ENCODE assay signal across 9 cellular contexts in genomic region chr14:61474671-61475070, GRCh38.
A peak's percentile ranks its signal among the peaks of the same experiment; 100 is the strongest.
DNase-seq lines count a peak whose midpoint lies in the region; ATAC-seq, FAIRE-seq and TF ChIP-seq lines count a peak whose summit lies in the region.
"Had no signal": no experiment of that assay in that cellular context is flagged by ENCODE, and none has a peak within 500 bp of the region (broad histone marks: within the 10 kb centered on the region; RNA-seq: fewer than 3 reads in every experiment).

No MANE protein-coding gene starts in this region.

- H3K9me3 Mint-ChIP-seq in CD4-positive, alpha-beta memory T cell, result peaks cover 0 to 3% (median 0%) of the 10 kb centered on the region in 8 donors
- H3K9me3 Mint-ChIP-seq in activated naive CD4-positive, alpha-beta T cell treated with anti-CD3 and anti-CD28 coated beads, Interleukin-2, amount 50 U/mL, for 72 hours, result peaks cover 0 to 3% of the 10 kb centered on the region in 2 donors

- H3K4me1 ChIP-seq in A549 (peaks cover 88% of the 10 kb centered on the region), muscle layer of duodenum (ENCODE audit: control insufficient read depth in 1 of 2, insufficient read depth in 2 of 2, low read length in 2 of 2) (peaks cover 4 to 37% of the 10 kb centered on the region in 2 donors), hepatocyte (ENCODE audit: insufficient read depth) (peaks cover 36% of the 10 kb centered on the region)
- peaks cover 98% of the 10 kb centered on the region for H3K4me1 ChIP-seq in CD4-positive, alpha-beta memory T cell (ENCODE audit: insufficient read depth, low read length)

- DNase-seq in A549 (ENCODE audit: low read depth in 1 of 2, low spot score in 1 of 2) (no peak), hepatocyte (ENCODE audit: low spot score) (no peak)
- no peak for DNase-seq in CD4-positive, alpha-beta memory T cell
- no peak for DNase-seq in activated naive CD4-positive, alpha-beta T cell treated with anti-CD3 and anti-CD28 coated beads, Interleukin-2, amount 50 U/mL, for 72 hours (ENCODE audit: low spot score in 2 of 2)
- no peak for DNase-seq in effector CD4-positive, alpha-beta T cell
- DNase-seq: activated CD4-positive, alpha-beta T cell treated with anti-CD3 and anti-CD28 coated beads, Interleukin-2, amount 50 U/mL, for 48 hours had no signal

- H3K36me3 Mint-ChIP-seq in CD4-positive, alpha-beta memory T cell, result peaks cover 18 to 52% of the 10 kb centered on the region in 2 donors
- peaks cover 9 to 27% of the 10 kb centered on the region in 2 donors for H3K36me3 Mint-ChIP-seq in activated naive CD4-positive, alpha-beta T cell treated with anti-CD3 and anti-CD28 coated beads, Interleukin-2, amount 50 U/mL, for 72 hours

- POLR2A ChIA-PET in A549 (lab: Yijun Ruan, JAX), result no interaction called here
- POLR2A ChIA-PET in CD4-positive, alpha-beta memory T cell (lab: Charles Lee; ENCODE audit: partially characterized antibody), result interaction anchor here (0.7 to 8.5 kb wide), 8 partner anchors 14 to 287 kb away, joined by 3 to 81 read pairs (median 6); partner anchors contain the start of genes PRKCH and SNAPC1

- no peaks in the 10 kb centered on the region for H3K27me3 Mint-ChIP-seq in CD4-positive, alpha-beta memory T cell

- no peaks in the 10 kb centered on the region for H4K20me1 ChIP-seq in hepatocyte (ENCODE audit: insufficient read depth, poor library complexity, severe bottlenecking)

- no peaks in the 10 kb centered on the region for H3K9me2 ChIP-seq in hepatocyte (replicated peaks; ENCODE audit: insufficient read depth)

- TF ChIP-seq POLR2A in A549 (IDR thresholded peaks at IDR 0.05; ENCODE audit: low read length), result no peak

- H3K27ac Mint-ChIP-seq in CD4-positive, alpha-beta memory T cell, result peak overlapping the region; percentile 87 to 100 (median 93)
- H3K27ac Mint-ChIP-seq in activated naive CD4-positive, alpha-beta T cell treated with anti-CD3 and anti-CD28 coated beads, Interleukin-2, amount 50 U/mL, for 72 hours, result peak overlapping the region; percentile 69 to 93

- TF ChIP-seq EP300 in A549 (IDR thresholded peaks at IDR 0.05), result no peak

- CTCF ChIA-PET in A549 (lab: Yijun Ruan, JAX), result interaction anchor here (0.7 to 3.4 kb wide), 23 partner anchors 8 to 363 kb away, joined by 3 to 28 read pairs (median 7); no protein-coding TSS in a partner anchor
- CTCF ChIA-PET in CD4-positive, alpha-beta memory T cell (lab: Charles Lee; ENCODE audit: partially characterized antibody), result interaction anchor here (0.9 to 9.9 kb wide), 20 partner anchors 9 to 363 kb away, joined by 3 to 106 read pairs (median 6); partner anchors contain the start of gene SNAPC1

- intact Hi-C loops in CD4-positive, alpha-beta memory T cell (cut with micrococcal nuclease), result loop anchor here (5.0 kb wide), 2 partner anchors 243 to 363 kb away; no protein-coding TSS in a partner anchor

- peaks cover 78 to 97% (median 92%) of the 10 kb centered on the region in 4 donors for H3K4me1 Mint-ChIP-seq in CD4-positive, alpha-beta memory T cell

- H3K79me2 ChIP-seq in hepatocyte, result no peaks in the 10 kb centered on the region

- H3K27ac ChIP-seq in A549 (peak overlapping the region; percentile 95 to 96), muscle layer of duodenum (ENCODE audit: low read length) (peak overlapping the region; percentile 93), hepatocyte (no peak overlapping the region)
- peak overlapping the region; percentile 87 for H3K27ac ChIP-seq in CD4-positive, alpha-beta memory T cell (ENCODE audit: low read depth, low read length)

- H3K4me3 ChIP-seq in A549, result no peak overlapping the region
- no peak overlapping the region for H3K4me3 ChIP-seq in CD4-positive, alpha-beta memory T cell (ENCODE audit: low read length in 2 of 2)
- no peak overlapping the region for H3K4me3 ChIP-seq in muscle layer of duodenum (ENCODE audit: low read depth in 1 of 2, low read length in 2 of 2)
- H3K4me3 ChIP-seq in hepatocyte, result no peak overlapping the region

- H3K36me3 ChIP-seq in CD4-positive, alpha-beta memory T cell (ENCODE audit: insufficient read depth, low read length), result peaks cover 5% of the 10 kb centered on the region
- H3K36me3 ChIP-seq in muscle layer of duodenum (ENCODE audit: control insufficient read depth in 1 of 2, insufficient read depth in 2 of 2, low read length in 2 of 2) (peaks cover 0 to 4% of the 10 kb centered on the region in 2 donors), hepatocyte (replicated peaks; ENCODE audit: insufficient read depth, low read depth) (no peaks in the 10 kb centered on the region)

- no peak for TF ChIP-seq RAD21 in A549 (conservative IDR thresholded peaks at IDR 0.05 in 1 of 2, IDR thresholded peaks at IDR 0.05 in 1 of 2)

- peak overlapping the region in 5 of 8 donors; percentile 19 to 81 (median 50) for H3K4me3 Mint-ChIP-seq in CD4-positive, alpha-beta memory T cell

- no peak overlapping the region for H2AFZ ChIP-seq in hepatocyte

- FAIRE-seq in A549 (lab: Jason Lieb, UNC), result no peak

- ATAC-seq in A549 (no peak), GM18519 (IDR thresholded peaks at IDR 0.05; ENCODE audit: low FRiP score, unreplicated experiment) (no peak), GM19397 (IDR thresholded peaks at IDR 0.05; ENCODE audit: unreplicated experiment) (no peak)
- no peak for ATAC-seq in activated naive CD4-positive, alpha-beta T cell treated with anti-CD3 and anti-CD28 coated beads, Interleukin-2, amount 50 U/mL, for 72 hours

- H3K4me2 ChIP-seq in A549, result no peak overlapping the region
- H3K4me2 ChIP-seq in hepatocyte, result no peak overlapping the region

- H3K9me3 ChIP-seq in A549, result no peaks in the 10 kb centered on the region
- H3K9me3 ChIP-seq in CD4-positive, alpha-beta memory T cell (ENCODE audit: control insufficient read depth in 1 of 2, low read length in 2 of 2), result no peaks in the 10 kb centered on the region
- H3K9me3 ChIP-seq in muscle layer of duodenum (ENCODE audit: control insufficient read depth in 1 of 2, low read length in 2 of 2), result no peaks in the 10 kb centered on the region
- no peaks in the 10 kb centered on the region for H3K9me3 ChIP-seq in hepatocyte (ENCODE audit: low read depth)

- no peak for TF ChIP-seq CTCF in A549 (IDR thresholded peaks at IDR 0.05)
- TF ChIP-seq CTCF in hepatocyte (IDR thresholded peaks at IDR 0.05; ENCODE audit: poor library complexity), result no peak

- WGBS in A549 (ENCODE audit: missing lambda C conversion rate), result 89% methylated on average over 3 of the region's 3 CpGs
- WGBS in hepatocyte (ENCODE audit: low lambda C conversion rate, missing lambda C conversion rate), result 91% methylated on average over 3 of the region's 3 CpGs

- H3K27me3 ChIP-seq in CD4-positive, alpha-beta memory T cell (ENCODE audit: insufficient read depth, low read length), result no peaks in the 10 kb centered on the region
- no peaks in the 10 kb centered on the region for H3K27me3 ChIP-seq in muscle layer of duodenum (ENCODE audit: low read depth, low read length)
- H3K27me3 ChIP-seq in hepatocyte, result no peaks in the 10 kb centered on the region

TF ChIP-seq in A549, 52 proteins besides CTCF, POLR2A, EP300 and RAD21:
- TF ChIP-seq NPAS2 (CRISPR knock-in tag; IDR thresholded peaks at IDR 0.05; ENCODE audit: borderline replicate concordance) (no peak), ESRRA (IDR thresholded peaks at IDR 0.05; ENCODE audit: borderline replicate concordance, low read length) (no peak), SREBF2 (IDR thresholded peaks at IDR 0.05) (no peak), ZNF302 (CRISPR knock-in tag; IDR thresholded peaks at IDR 0.05) (no peak), FOSL2 (IDR thresholded peaks at IDR 0.05) (no peak), FOSL2 (CRISPR knock-in tag; IDR thresholded peaks at IDR 0.05) (no peak), CBX8 (IDR thresholded peaks at IDR 0.05) (no peak), KDM1A (IDR thresholded peaks at IDR 0.05; ENCODE audit: low read depth) (no peak), BCL3 (IDR thresholded peaks at IDR 0.05) (no peak), MAFK (IDR thresholded peaks at IDR 0.05; ENCODE audit: partially characterized antibody) (no peak), EHF (CRISPR knock-in tag; IDR thresholded peaks at IDR 0.05) (no peak), TFCP2L1 (CRISPR knock-in tag; IDR thresholded peaks at IDR 0.05) (no peak), NFE2L2 (conservative IDR thresholded peaks at IDR 0.05; ENCODE audit: low read length) (no peak), FOXS1 (CRISPR knock-in tag; IDR thresholded peaks at IDR 0.05) (no peak), RCOR1 (IDR thresholded peaks at IDR 0.05; ENCODE audit: low read depth, low read length) (no peak)
